Comparison of ENCODE assay signal across 2 cellular contexts in the genomic region with DNA sequence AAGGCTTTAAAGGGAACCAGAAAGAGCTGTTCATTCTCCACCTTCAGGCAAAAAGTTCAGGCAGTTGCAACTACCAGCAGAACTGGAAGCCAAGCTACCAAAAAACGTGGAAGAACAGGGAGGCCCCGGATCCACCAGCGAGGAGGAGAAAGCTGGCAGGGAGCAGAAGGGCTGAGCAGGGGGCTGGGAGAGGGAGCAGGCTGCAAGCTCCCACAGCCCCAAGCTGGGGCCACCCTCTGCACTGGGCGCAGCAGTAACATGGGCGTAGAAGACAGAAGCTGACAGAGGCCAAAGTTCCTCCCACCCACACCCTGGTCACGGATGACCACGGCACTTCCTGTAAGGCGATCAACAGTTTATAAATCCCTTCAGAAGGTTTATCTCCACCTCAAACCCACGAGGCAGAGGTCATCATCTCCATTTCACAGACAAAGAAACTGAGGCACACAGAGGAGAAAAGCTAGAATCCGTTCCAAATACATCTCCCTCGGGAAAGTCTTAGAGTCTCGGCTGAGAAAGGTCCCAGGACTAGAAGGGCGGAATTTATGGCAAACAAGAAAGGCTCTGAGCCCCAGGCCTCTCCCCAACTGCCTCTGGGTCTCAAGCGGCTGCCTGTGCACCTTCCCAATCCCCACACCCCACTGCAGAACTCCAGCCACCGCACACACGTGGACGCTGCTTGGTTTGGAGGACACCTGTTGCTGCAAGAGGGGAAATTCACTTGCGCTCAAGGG.
TF ChIP-seq lines count a peak whose summit lies in the region.

No MANE protein-coding gene starts in this region.

TF ChIP-seq in IMR-90, 13 proteins besides CTCF, POLR2A, EP300 and RAD21:
- TF ChIP-seq RCOR1 (IDR thresholded peaks at IDR 0.05; ENCODE audit: insufficient replicate concordance, low read length) (peak; percentile 25), CEBPB (IDR thresholded peaks at IDR 0.05; ENCODE audit: low read depth, low read length) (no peak)

TF ChIP-seq in K562, 482 proteins besides CTCF, POLR2A, EP300 and RAD21 (continues in another document):
- TF ChIP-seq EGR1 (conservative IDR thresholded peaks at IDR 0.05) (peak; percentile 78), SETDB1 (IDR thresholded peaks at IDR 0.05; ENCODE audit: low read length) (no peak), MNT (conservative IDR thresholded peaks at IDR 0.05) (peak in 1 of 2 experiments; percentile 43; a peak in 1 of 4 replicates), MTF1 (CRISPR knock-in tag; IDR thresholded peaks at IDR 0.05; ENCODE audit: borderline replicate concordance) (no peak), FOSL1 (tag; conservative IDR thresholded peaks at IDR 0.05) (no peak), PHF21A (IDR thresholded peaks at IDR 0.05; ENCODE audit: borderline replicate concordance, low read depth) (no peak), BRCA1 (IDR thresholded peaks at IDR 0.05) (no peak), BRCA1 (CRISPR knock-in tag; IDR thresholded peaks at IDR 0.05) (no peak), U2AF1 (optimal IDR thresholded peaks at IDR 0.05; ENCODE audit: low read depth, low read length) (no peak), ZNF232 (CRISPR knock-in tag; IDR thresholded peaks at IDR 0.05) (no peak), NCOA2 (IDR thresholded peaks at IDR 0.05; ENCODE audit: partially characterized antibody in 2 of 2) (no peak), HDAC8 (tag; IDR thresholded peaks at IDR 0.05) (no peak), GTF2E2 (tag; IDR thresholded peaks at IDR 0.05) (no peak), GABPA (tag; conservative IDR thresholded peaks at IDR 0.05; ENCODE audit: low read depth) (no peak), ZNF134 (CRISPR knock-in tag; conservative IDR thresholded peaks at IDR 0.05) (no peak), NR0B1 (IDR thresholded peaks at IDR 0.05; ENCODE audit: partially characterized antibody) (no peak), CHAMP1 (IDR thresholded peaks at IDR 0.05) (no peak), MCM7 (IDR thresholded peaks at IDR 0.05) (no peak), NFIC (IDR thresholded peaks at IDR 0.05) (no peak), U2AF2 (optimal IDR thresholded peaks at IDR 0.05; ENCODE audit: low read depth, low read length) (no peak), ARID1B (IDR thresholded peaks at IDR 0.05) (no peak), KDM1A (IDR thresholded peaks at IDR 0.05) (peak; percentile 45 to 67; a peak in 3 of 4 replicates), IRF2 (CRISPR knock-in tag; IDR thresholded peaks at IDR 0.05) (no peak), PBX2 (CRISPR knock-in tag; IDR thresholded peaks at IDR 0.05; ENCODE audit: low read depth) (no peak), PBX2 (tag; conservative IDR thresholded peaks at IDR 0.05; ENCODE audit: low read depth) (no peak), FIP1L1 (IDR thresholded peaks at IDR 0.05; ENCODE audit: low read depth, low read length, poor library complexity, severe bottlenecking) (no peak), ZKSCAN3 (CRISPR knock-in tag; IDR thresholded peaks at IDR 0.05) (no peak), ATF7 (IDR thresholded peaks at IDR 0.05) (no peak), HCFC1 (IDR thresholded peaks at IDR 0.05; ENCODE audit: low read depth, low read length) (no peak), ZNF408 (CRISPR knock-in tag; IDR thresholded peaks at IDR 0.05; ENCODE audit: low read depth) (no peak), ZNF766 (CRISPR knock-in tag; conservative IDR thresholded peaks at IDR 0.05) (no peak), MYC (IDR thresholded peaks at IDR 0.05; ENCODE audit: low read depth, low read length) (0 out of 2 replicates have a peak, but pooled peaks have one; percentile 13), MYC (CRISPR knock-in tag; IDR thresholded peaks at IDR 0.05; ENCODE audit: borderline replicate concordance, low read depth) (no peak)
- TF ChIP-seq, protein P1, sequence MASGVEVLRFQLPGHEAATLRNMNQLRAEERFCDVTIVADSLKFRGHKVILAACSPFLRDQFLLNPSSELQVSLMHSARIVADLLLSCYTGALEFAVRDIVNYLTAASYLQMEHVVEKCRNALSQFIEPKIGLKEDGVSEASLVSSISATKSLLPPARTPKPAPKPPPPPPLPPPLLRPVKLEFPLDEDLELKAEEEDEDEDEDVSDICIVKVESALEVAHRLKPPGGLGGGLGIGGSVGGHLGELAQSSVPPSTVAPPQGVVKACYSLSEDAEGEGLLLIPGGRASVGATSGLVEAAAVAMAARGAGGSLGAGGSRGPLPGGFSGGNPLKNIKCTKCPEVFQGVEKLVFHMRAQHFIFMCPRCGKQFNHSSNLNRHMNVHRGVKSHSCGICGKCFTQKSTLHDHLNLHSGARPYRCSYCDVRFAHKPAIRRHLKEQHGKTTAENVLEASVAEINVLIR (CRISPR knock-in tag; IDR thresholded peaks at IDR 0.05): no peak
- TF ChIP-seq, protein P2, sequence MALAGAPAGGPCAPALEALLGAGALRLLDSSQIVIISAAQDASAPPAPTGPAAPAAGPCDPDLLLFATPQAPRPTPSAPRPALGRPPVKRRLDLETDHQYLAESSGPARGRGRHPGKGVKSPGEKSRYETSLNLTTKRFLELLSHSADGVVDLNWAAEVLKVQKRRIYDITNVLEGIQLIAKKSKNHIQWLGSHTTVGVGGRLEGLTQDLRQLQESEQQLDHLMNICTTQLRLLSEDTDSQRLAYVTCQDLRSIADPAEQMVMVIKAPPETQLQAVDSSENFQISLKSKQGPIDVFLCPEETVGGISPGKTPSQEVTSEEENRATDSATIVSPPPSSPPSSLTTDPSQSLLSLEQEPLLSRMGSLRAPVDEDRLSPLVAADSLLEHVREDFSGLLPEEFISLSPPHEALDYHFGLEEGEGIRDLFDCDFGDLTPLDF (CRISPR knock-in tag; IDR thresholded peaks at IDR 0.05): no peak
- TF ChIP-seq, protein P3, sequence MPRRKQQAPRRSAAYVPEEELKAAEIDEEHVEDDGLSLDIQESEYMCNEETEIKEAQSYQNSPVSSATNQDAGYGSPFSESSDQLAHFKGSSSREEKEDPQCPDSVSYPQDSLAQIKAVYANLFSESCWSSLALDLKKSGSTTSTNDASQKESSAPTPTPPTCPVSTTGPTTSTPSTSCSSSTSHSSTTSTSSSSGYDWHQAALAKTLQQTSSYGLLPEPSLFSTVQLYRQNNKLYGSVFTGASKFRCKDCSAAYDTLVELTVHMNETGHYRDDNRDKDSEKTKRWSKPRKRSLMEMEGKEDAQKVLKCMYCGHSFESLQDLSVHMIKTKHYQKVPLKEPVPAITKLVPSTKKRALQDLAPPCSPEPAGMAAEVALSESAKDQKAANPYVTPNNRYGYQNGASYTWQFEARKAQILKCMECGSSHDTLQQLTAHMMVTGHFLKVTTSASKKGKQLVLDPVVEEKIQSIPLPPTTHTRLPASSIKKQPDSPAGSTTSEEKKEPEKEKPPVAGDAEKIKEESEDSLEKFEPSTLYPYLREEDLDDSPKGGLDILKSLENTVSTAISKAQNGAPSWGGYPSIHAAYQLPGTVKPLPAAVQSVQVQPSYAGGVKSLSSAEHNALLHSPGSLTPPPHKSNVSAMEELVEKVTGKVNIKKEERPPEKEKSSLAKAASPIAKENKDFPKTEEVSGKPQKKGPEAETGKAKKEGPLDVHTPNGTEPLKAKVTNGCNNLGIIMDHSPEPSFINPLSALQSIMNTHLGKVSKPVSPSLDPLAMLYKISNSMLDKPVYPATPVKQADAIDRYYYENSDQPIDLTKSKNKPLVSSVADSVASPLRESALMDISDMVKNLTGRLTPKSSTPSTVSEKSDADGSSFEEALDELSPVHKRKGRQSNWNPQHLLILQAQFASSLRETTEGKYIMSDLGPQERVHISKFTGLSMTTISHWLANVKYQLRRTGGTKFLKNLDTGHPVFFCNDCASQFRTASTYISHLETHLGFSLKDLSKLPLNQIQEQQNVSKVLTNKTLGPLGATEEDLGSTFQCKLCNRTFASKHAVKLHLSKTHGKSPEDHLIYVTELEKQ (CRISPR knock-in tag; IDR thresholded peaks at IDR 0.05): no peak
- TF ChIP-seq, protein P4, sequence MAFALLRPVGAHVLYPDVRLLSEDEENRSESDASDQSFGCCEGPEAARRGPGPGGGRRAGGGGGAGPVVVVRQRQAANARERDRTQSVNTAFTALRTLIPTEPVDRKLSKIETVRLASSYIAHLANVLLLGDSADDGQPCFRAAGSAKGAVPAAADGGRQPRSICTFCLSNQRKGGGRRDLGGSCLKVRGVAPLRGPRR (CRISPR knock-in tag; IDR thresholded peaks at IDR 0.05): no peak
- TF ChIP-seq, protein P5, sequence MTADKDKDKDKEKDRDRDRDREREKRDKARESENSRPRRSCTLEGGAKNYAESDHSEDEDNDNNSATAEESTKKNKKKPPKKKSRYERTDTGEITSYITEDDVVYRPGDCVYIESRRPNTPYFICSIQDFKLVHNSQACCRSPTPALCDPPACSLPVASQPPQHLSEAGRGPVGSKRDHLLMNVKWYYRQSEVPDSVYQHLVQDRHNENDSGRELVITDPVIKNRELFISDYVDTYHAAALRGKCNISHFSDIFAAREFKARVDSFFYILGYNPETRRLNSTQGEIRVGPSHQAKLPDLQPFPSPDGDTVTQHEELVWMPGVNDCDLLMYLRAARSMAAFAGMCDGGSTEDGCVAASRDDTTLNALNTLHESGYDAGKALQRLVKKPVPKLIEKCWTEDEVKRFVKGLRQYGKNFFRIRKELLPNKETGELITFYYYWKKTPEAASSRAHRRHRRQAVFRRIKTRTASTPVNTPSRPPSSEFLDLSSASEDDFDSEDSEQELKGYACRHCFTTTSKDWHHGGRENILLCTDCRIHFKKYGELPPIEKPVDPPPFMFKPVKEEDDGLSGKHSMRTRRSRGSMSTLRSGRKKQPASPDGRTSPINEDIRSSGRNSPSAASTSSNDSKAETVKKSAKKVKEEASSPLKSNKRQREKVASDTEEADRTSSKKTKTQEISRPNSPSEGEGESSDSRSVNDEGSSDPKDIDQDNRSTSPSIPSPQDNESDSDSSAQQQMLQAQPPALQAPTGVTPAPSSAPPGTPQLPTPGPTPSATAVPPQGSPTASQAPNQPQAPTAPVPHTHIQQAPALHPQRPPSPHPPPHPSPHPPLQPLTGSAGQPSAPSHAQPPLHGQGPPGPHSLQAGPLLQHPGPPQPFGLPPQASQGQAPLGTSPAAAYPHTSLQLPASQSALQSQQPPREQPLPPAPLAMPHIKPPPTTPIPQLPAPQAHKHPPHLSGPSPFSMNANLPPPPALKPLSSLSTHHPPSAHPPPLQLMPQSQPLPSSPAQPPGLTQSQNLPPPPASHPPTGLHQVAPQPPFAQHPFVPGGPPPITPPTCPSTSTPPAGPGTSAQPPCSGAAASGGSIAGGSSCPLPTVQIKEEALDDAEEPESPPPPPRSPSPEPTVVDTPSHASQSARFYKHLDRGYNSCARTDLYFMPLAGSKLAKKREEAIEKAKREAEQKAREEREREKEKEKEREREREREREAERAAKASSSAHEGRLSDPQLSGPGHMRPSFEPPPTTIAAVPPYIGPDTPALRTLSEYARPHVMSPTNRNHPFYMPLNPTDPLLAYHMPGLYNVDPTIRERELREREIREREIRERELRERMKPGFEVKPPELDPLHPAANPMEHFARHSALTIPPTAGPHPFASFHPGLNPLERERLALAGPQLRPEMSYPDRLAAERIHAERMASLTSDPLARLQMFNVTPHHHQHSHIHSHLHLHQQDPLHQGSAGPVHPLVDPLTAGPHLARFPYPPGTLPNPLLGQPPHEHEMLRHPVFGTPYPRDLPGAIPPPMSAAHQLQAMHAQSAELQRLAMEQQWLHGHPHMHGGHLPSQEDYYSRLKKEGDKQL (CRISPR knock-in tag; IDR thresholded peaks at IDR 0.05; ENCODE audit: borderline replicate concordance): no peak
